In the genomic region with DNA sequence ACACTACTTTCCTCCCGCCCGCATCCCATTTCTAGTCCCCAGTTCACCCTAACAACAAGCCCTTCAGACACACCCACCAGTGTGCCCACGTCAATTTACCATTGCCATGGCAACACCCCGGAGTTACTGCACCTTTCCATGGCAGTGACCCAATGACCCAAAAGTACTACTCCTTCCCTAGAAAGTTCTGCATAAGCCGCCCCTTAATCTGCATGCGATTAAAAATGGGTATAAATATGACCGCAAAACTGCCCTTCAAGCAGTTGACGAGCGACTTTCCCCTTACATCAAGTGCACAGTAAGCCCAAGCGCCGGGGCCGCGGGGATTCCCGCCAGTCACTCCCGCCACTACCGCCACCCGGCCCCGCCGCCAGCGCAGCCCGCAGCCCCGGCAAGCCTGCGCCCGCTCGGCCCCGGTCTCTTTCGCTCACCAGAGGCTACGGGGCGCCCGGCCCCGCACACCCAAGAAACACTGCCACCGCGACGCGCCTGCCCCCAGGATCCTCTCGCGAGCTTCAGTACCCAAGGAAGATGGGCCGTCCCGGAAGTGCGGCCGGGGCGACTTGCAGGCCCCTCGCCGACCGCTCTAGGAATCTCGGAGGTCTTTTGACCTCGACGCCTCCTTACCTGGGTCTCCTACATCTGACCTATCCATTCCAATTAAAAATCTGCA, we compare ENCODE assay signal across 8 cellular contexts. TPM values are rescaled to one million over a fixed set of nuclear protein-coding genes. Genes with fewer than 3 reads are reported as not detected.
DNase-seq lines count a peak whose midpoint lies in the region; ATAC-seq and TF ChIP-seq lines count a peak whose summit lies in the region.

No MANE protein-coding gene starts in this region.

- H3K4me3 ChIP-seq in mesenchymal stem cell (ENCODE audit: insufficient read depth in 1 of 2, low read depth in 1 of 2, low read length in 2 of 2), result peak overlapping the region; percentile 39 to 83

- peak overlapping the region; percentile 62 for H3K27ac Mint-ChIP-seq in endothelial cell (ENCODE audit: unreplicated experiment)

- H4K91ac ChIP-seq in mesenchymal stem cell (ENCODE audit: low read length), result no peak overlapping the region

- H2BK12ac ChIP-seq in mesenchymal stem cell (ENCODE audit: low read length in 2 of 2), result no peak overlapping the region

- DNase-seq in DMS79 treated with DMSO at 0.1 percent for 48 hours (lab: John Stamatoyannopoulos, UW), result peak; percentile 49
- DNase-seq in H4 (ENCODE audit: low spot score), result peak; percentile 58
- peak; percentile 83 for DNase-seq in NCI-H2171 treated with DMSO at 0.1 percent for 48 hours (lab: John Stamatoyannopoulos, UW)
- peak; percentile 83 for DNase-seq in activated CD8-positive, alpha-beta memory T cell treated with anti-CD3 and anti-CD28 coated beads for 24 hours
- peak; percentile 68 for DNase-seq in endothelial cell (ENCODE audit: low spot score)
- DNase-seq in mesenchymal stem cell, result no peak
- DNase-seq in stimulated activated CD8-positive, alpha-beta memory T cell treated with anti-CD3 and anti-CD28 coated beads, Interleukin-12 subunit alpha, Interleukin-12 subunit beta, amount 100 ng/mL, for 24 hours (ENCODE audit: extremely low read depth), result peak; percentile 30

- H4K8ac ChIP-seq in mesenchymal stem cell (ENCODE audit: low read length), result no peak overlapping the region

- no peak for ATAC-seq in HG02938 (IDR thresholded peaks at IDR 0.05; ENCODE audit: unreplicated experiment)

- H3K23ac ChIP-seq in mesenchymal stem cell (ENCODE audit: low read length in 2 of 2), result no peak overlapping the region

- peaks cover 33% of the 10 kb centered on the region for H3K36me3 Mint-ChIP-seq in endothelial cell (ENCODE audit: low read depth, unreplicated experiment)

- H3K9me3 Mint-ChIP-seq in endothelial cell (ENCODE audit: unreplicated experiment), result peaks cover 11% of the 10 kb centered on the region

- H3K4me1 ChIP-seq in mesenchymal stem cell (ENCODE audit: control insufficient read depth, insufficient read depth, low read depth, low read length), result no peaks in the 10 kb centered on the region

- WGBS in mesenchymal stem cell, result 82% methylated on average over 37 of the region's 48 CpGs

- no peaks in the 10 kb centered on the region for H3K79me1 ChIP-seq in mesenchymal stem cell (replicated peaks; ENCODE audit: low read length, poor library complexity, severe bottlenecking)

- no peak overlapping the region for H3K4me2 ChIP-seq in mesenchymal stem cell (ENCODE audit: low read length, poor library complexity, severe bottlenecking)

- H3K4me1 Mint-ChIP-seq in endothelial cell (ENCODE audit: unreplicated experiment), result peaks cover 3% of the 10 kb centered on the region

- H3K9me3 ChIP-seq in mesenchymal stem cell (ENCODE audit: control insufficient read depth, low read length), result peaks cover 46% of the 10 kb centered on the region

- no peak overlapping the region for H2BK15ac ChIP-seq in mesenchymal stem cell (ENCODE audit: low read depth, poor library complexity, severe bottlenecking)

- no peak overlapping the region for H3K18ac ChIP-seq in mesenchymal stem cell (ENCODE audit: low read depth in 1 of 2, low read length in 2 of 2)

- no peak overlapping the region for H3K4ac ChIP-seq in mesenchymal stem cell (ENCODE audit: low read depth in 1 of 2, low read length in 2 of 2)

- H2BK120ac ChIP-seq in mesenchymal stem cell (ENCODE audit: low read depth, low read length), result no peak overlapping the region

- TF ChIP-seq CTCF in endothelial cell (IDR thresholded peaks at IDR 0.05; ENCODE audit: unreplicated experiment), result no peak

- H3K36me3 ChIP-seq in mesenchymal stem cell (ENCODE audit: control insufficient read depth in 1 of 2, insufficient read depth in 2 of 2, low read depth in 1 of 2, low read length in 2 of 2), result peaks cover 0 to 18% of the 10 kb centered on the region in 2 experiments

- H3K27me3 ChIP-seq in mesenchymal stem cell (ENCODE audit: control insufficient read depth in 1 of 2, insufficient read depth in 1 of 2, low read length in 2 of 2), result no peaks in the 10 kb centered on the region

- H2AK5ac ChIP-seq in mesenchymal stem cell (ENCODE audit: low read length, severe bottlenecking), result no peak overlapping the region

- H3K27ac ChIP-seq in mesenchymal stem cell (ENCODE audit: low read length, poor library complexity, severe bottlenecking), result no peak overlapping the region

- H3K4me3 Mint-ChIP-seq in endothelial cell (ENCODE audit: unreplicated experiment), result peak overlapping the region; percentile 92

- H2BK5ac ChIP-seq in mesenchymal stem cell (ENCODE audit: low read depth, low read length, poor library complexity, severe bottlenecking), result no peak overlapping the region

- no peak overlapping the region for H3K14ac ChIP-seq in mesenchymal stem cell (ENCODE audit: low read length in 2 of 2)

- H2AFZ ChIP-seq in mesenchymal stem cell (ENCODE audit: low read depth, low read length), result no peak overlapping the region

- H3K27me3 Mint-ChIP-seq in endothelial cell (ENCODE audit: unreplicated experiment), result peaks cover 5% of the 10 kb centered on the region

- peak overlapping the region; percentile 79 for H3K9ac ChIP-seq in mesenchymal stem cell (ENCODE audit: low read length)

RNA-seq across cellular contexts. Expression of gene ZNF502, which starts 27.2 kb away (rescaled TPM):
- total RNA-seq in H4 (2014; rRNA removed; shearing (Covaris generic)), result 1.0 and 2.1 TPM in 2 replicates
- 2.6 TPM for total RNA-seq in endothelial cell (ENCODE audit: unreplicated experiment)
- polyA plus RNA-seq in mesenchymal stem cell (2013, experiment 1 of 2), result 0.83 TPM
- polyA plus RNA-seq in mesenchymal stem cell (2013, experiment 2 of 2), result 1.0 TPM

RNA-seq across cellular contexts. Expression of gene ZNF35, which starts 36.7 kb away (rescaled TPM):
- total RNA-seq in H4 (2014; rRNA removed; shearing (Covaris generic)), result 11.0 and 14.1 TPM in 2 replicates
- 29.1 TPM for total RNA-seq in endothelial cell (ENCODE audit: unreplicated experiment)
- polyA plus RNA-seq in mesenchymal stem cell (2013, experiment 1 of 2), result 9.5 TPM
- 8.5 TPM for polyA plus RNA-seq in mesenchymal stem cell (2013, experiment 2 of 2)

RNA-seq across cellular contexts. Expression of gene ZNF501, which starts 44.2 kb away (rescaled TPM):
- 1.7 and 1.9 TPM in 2 replicates for total RNA-seq in H4 (2014; rRNA removed; shearing (Covaris generic))
- total RNA-seq in endothelial cell (ENCODE audit: unreplicated experiment), result 4.7 TPM
- 0.77 TPM for polyA plus RNA-seq in mesenchymal stem cell (2013, experiment 1 of 2)
- polyA plus RNA-seq in mesenchymal stem cell (2013, experiment 2 of 2), result 0.63 TPM
